In the genomic region with DNA sequence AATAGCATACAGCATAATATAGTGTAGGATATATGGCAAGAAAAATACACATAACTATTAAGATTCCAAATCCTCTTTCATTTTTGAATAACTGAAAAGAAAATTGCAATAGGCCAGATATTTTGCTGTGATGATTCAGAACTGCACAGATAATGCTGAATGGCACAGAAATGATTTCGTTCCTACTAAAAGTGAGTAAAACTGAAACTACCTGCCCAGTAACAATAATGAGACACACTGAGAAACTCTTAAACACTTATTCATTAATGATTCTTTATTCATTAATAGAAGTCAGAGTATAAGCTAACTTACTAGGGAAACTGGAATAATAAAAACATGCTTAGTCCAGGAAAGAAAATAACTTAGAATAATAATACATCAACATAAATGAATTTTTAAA, we compare ENCODE assay signal across 22 cellular contexts.
DNase-seq lines count a peak whose midpoint lies in the region; ATAC-seq and TF ChIP-seq lines count a peak whose summit lies in the region.
"Had no signal": no experiment of that assay in that cellular context is flagged by ENCODE, and none has a peak within 500 bp of the region (broad histone marks: within the 10 kb centered on the region; RNA-seq: fewer than 3 reads in every experiment).

No MANE protein-coding gene starts in this region.

- H3K27me3 Mint-ChIP-seq in activated CD4-positive, alpha-beta T cell treated with anti-CD3 and anti-CD28 coated beads for 36 hours: peaks cover 4% of the 10 kb centered on the region
- peaks cover 10% of the 10 kb centered on the region for H3K27me3 Mint-ChIP-seq in CD8-positive, alpha-beta T cell (ENCODE audit: low read depth)
- H3K27me3 Mint-ChIP-seq: stimulated activated memory B cell treated with anti-CD40 and anti-IgM and Interleukin-4, amounts not matched to agents 10 μg/mL and 1 μg/mL and 100 μg/mL, for 72 hours had no signal

- no peak overlapping the region for H3K4me3 ChIP-seq in CD8-positive, alpha-beta T cell (ENCODE audit: low read depth, low read length)
- H3K4me3 ChIP-seq: left lung, pancreas, PC-9, SK-N-MC, skin epidermis had no signal

- H3K9me3 ChIP-seq in CD8-positive, alpha-beta T cell (ENCODE audit: low read length): no peaks in the 10 kb centered on the region
- H3K9me3 ChIP-seq: pancreas had no signal

- intact Hi-C loops in activated CD4-positive, alpha-beta T cell treated with anti-CD3 and anti-CD28 coated beads for 36 hours (cut with DNase I, micrococcal nuclease): no loop called here
- intact Hi-C loops in CD8-positive, alpha-beta T cell (cut with DNase I, micrococcal nuclease): no loop called here

- no peak overlapping the region for H3K27ac ChIP-seq in CD8-positive, alpha-beta T cell (ENCODE audit: low read depth, low read length)
- H3K27ac ChIP-seq: left lung, pancreas, PC-9, SK-N-MC, skin epidermis had no signal

- DNase-seq in activated CD4-positive, alpha-beta T cell treated with anti-CD3 and anti-CD28 coated beads for 36 hours: no peak
- DNase-seq in DMS 273 (lab: John Stamatoyannopoulos, UW; ENCODE audit: unreplicated experiment): no peak
- no peak for DNase-seq in HuH-7.5 (ENCODE audit: low spot score)
- no peak for DNase-seq in CD8-positive, alpha-beta T cell
- DNase-seq: activated CD4-positive, alpha-beta T cell treated with anti-CD3 and anti-CD28 coated beads, Interleukin-2, amount 50 U/mL, for 4 hours; activated T-cell treated with anti-CD3 and anti-CD28 coated beads, Interleukin-2, amount 50 U/mL, for 48 hours; Calu3; endodermal cell; left lung; NCI-H2081; NCI-H526 treated with DMSO at 0.1 percent for 48 hours; pancreas; PC-9 had no signal

- H3K4me1 Mint-ChIP-seq in activated CD4-positive, alpha-beta T cell treated with anti-CD3 and anti-CD28 coated beads for 36 hours: no peaks in the 10 kb centered on the region
- no peaks in the 10 kb centered on the region for H3K4me1 Mint-ChIP-seq in CD8-positive, alpha-beta T cell (ENCODE audit: low read depth)
- H3K4me1 Mint-ChIP-seq: central memory CD8-positive, alpha-beta T cell; endodermal cell; stimulated activated memory B cell treated with anti-CD40 and anti-IgM and Interleukin-4, amounts not matched to agents 10 μg/mL and 1 μg/mL and 100 μg/mL, for 72 hours had no signal

- ATAC-seq in GM18870 (IDR thresholded peaks at IDR 0.05; ENCODE audit: unreplicated experiment) (peak; percentile 99), GM21528 (IDR thresholded peaks at IDR 0.05; ENCODE audit: low FRiP score, unreplicated experiment) (peak; percentile 97), HG03039 (IDR thresholded peaks at IDR 0.05; ENCODE audit: unreplicated experiment) (peak; percentile 59), HG03565 (IDR thresholded peaks at IDR 0.05; ENCODE audit: unreplicated experiment) (peak; percentile 86)
- ATAC-seq in activated CD4-positive, alpha-beta T cell treated with anti-CD3 and anti-CD28 coated beads for 36 hours: no peak
- ATAC-seq in CD8-positive, alpha-beta T cell: no peak
- ATAC-seq: HCT116; pancreas; stimulated activated memory B cell treated with anti-CD40 and anti-IgM and Interleukin-4, amounts not matched to agents 10 μg/mL and 1 μg/mL and 100 μg/mL, for 72 hours had no signal

- no peaks in the 10 kb centered on the region for H3K36me3 Mint-ChIP-seq in activated CD4-positive, alpha-beta T cell treated with anti-CD3 and anti-CD28 coated beads for 36 hours (ENCODE audit: low read depth)
- H3K36me3 Mint-ChIP-seq in CD8-positive, alpha-beta T cell: no peaks in the 10 kb centered on the region
- H3K36me3 Mint-ChIP-seq: stimulated activated memory B cell treated with anti-CD40 and anti-IgM and Interleukin-4, amounts not matched to agents 10 μg/mL and 1 μg/mL and 100 μg/mL, for 72 hours had no signal

- no peaks in the 10 kb centered on the region for H3K36me3 ChIP-seq in CD8-positive, alpha-beta T cell (ENCODE audit: insufficient read depth, low read length)
- H3K36me3 ChIP-seq: left lung, pancreas had no signal

- peaks cover 9% of the 10 kb centered on the region for H3K9me3 Mint-ChIP-seq in activated CD4-positive, alpha-beta T cell treated with anti-CD3 and anti-CD28 coated beads for 36 hours (ENCODE audit: low read depth)
- peaks cover 15% of the 10 kb centered on the region for H3K9me3 Mint-ChIP-seq in CD8-positive, alpha-beta T cell
- H3K9me3 Mint-ChIP-seq: central memory CD8-positive, alpha-beta T cell had no signal

- CTCF ChIA-PET in activated CD4-positive, alpha-beta T cell treated with anti-CD3 and anti-CD28 coated beads for 36 hours (lab: Charles Lee): interaction anchor here (1.2 kb wide), 1 partner anchor 84 kb away, joined by 4 read pairs; no protein-coding TSS in a partner anchor
- CTCF ChIA-PET in CD8-positive, alpha-beta T cell (lab: Charles Lee): no interaction called here

- H3K4me1 ChIP-seq in CD8-positive, alpha-beta T cell (ENCODE audit: insufficient read depth, low read length): no peaks in the 10 kb centered on the region
- H3K4me1 ChIP-seq: left lung, pancreas had no signal

- TF ChIP-seq CTCF in CD8-positive, alpha-beta T cell (IDR thresholded peaks at IDR 0.05): no peak

- H3K27ac Mint-ChIP-seq in activated CD4-positive, alpha-beta T cell treated with anti-CD3 and anti-CD28 coated beads for 36 hours: no peak overlapping the region
- no peak overlapping the region for H3K27ac Mint-ChIP-seq in CD8-positive, alpha-beta T cell
- H3K27ac Mint-ChIP-seq: endodermal cell; stimulated activated memory B cell treated with anti-CD40 and anti-IgM and Interleukin-4, amounts not matched to agents 10 μg/mL and 1 μg/mL and 100 μg/mL, for 72 hours had no signal

- POLR2A ChIA-PET in activated CD4-positive, alpha-beta T cell treated with anti-CD3 and anti-CD28 coated beads for 36 hours (lab: Charles Lee): no interaction called here
- POLR2A ChIA-PET in CD8-positive, alpha-beta T cell (lab: Charles Lee): no interaction called here

- H3K4me3 Mint-ChIP-seq in activated CD4-positive, alpha-beta T cell treated with anti-CD3 and anti-CD28 coated beads for 36 hours: no peak overlapping the region
- no peak overlapping the region for H3K4me3 Mint-ChIP-seq in CD8-positive, alpha-beta T cell
- H3K4me3 Mint-ChIP-seq: central memory CD8-positive, alpha-beta T cell; endodermal cell; stimulated activated memory B cell treated with anti-CD40 and anti-IgM and Interleukin-4, amounts not matched to agents 10 μg/mL and 1 μg/mL and 100 μg/mL, for 72 hours had no signal

- H3K27me3 ChIP-seq in CD8-positive, alpha-beta T cell (ENCODE audit: insufficient read depth, low read length): no peaks in the 10 kb centered on the region
- H3K27me3 ChIP-seq: left lung, pancreas had no signal

Comparison
In these comparisons a context has a peak if more than half of its experiments do, and no peak if none do; other contexts are left out.
1. ATAC-seq: peak in GM18870 (single experiment), GM21528 (single experiment), HG03039 (single experiment) and HG03565 (single experiment); none in activated CD4-positive, alpha-beta T cell treated with anti-CD3 and anti-CD28 coated beads for 36 hours (single experiment) and CD8-positive, alpha-beta T cell (single experiment).